In genomic region chr6:1355068-1355467, GRCh38 we compare ENCODE assay signal across 11 cellular contexts. TPM values are rescaled to one million over a fixed set of nuclear protein-coding genes. Genes with fewer than 3 reads are reported as not detected.
"Had no signal": no experiment of that assay in that cellular context is flagged by ENCODE, and none has a peak within 500 bp of the region (broad histone marks: within the 10 kb centered on the region; RNA-seq: fewer than 3 reads in every experiment).

No MANE protein-coding gene starts in this region.

RNA-seq across cellular contexts. Expression of gene FOXF2, which starts 34.3 kb away (rescaled TPM):
- total RNA-seq: left lobe of liver, left ventricle myocardium superior, lung microvascular endothelial cell, mammary epithelial cell, mononuclear cell, myocyte had no signal
- polyA plus RNA-seq: immature natural killer cell, liver had no signal

RNA-seq across cellular contexts. Expression of gene FOXQ1, which starts 43.2 kb away (rescaled TPM):
- total RNA-seq: left cardiac atrium, left ventricle myocardium inferior, left ventricle myocardium superior, lung microvascular endothelial cell, mesenteric fat pad, mononuclear cell, myocyte had no signal
- polyA plus RNA-seq: immature natural killer cell had no signal
